Comparison of ENCODE assay signal across 19 cellular contexts in the genomic region with DNA sequence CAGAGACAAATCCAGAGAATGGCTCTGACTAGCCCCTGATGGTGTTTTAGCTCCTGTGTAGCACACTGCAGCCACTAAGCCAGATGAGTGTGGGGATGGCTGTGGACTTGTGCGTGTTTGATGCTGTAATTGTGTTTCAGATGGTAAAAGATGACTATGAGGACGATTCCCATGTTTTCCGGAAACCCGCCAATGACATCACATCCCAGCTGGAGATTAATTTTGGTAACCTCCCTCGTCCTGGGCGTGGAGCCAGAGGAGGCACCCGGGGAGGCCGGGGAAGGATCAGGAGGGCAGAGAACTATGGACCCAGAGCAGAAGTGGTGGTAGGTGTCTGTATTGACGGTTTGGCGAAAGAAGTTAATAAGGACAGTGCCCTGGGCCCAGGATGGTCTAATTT. TPM values are rescaled to one million over a fixed set of nuclear protein-coding genes. Genes with fewer than 3 reads are reported as not detected.
DNase-seq lines count a peak whose midpoint lies in the region; ATAC-seq and TF ChIP-seq lines count a peak whose summit lies in the region.
"Had no signal": no experiment of that assay in that cellular context is flagged by ENCODE, and none has a peak within 500 bp of the region (broad histone marks: within the 10 kb centered on the region; RNA-seq: fewer than 3 reads in every experiment).

No MANE protein-coding gene starts in this region.

- H3K9me1 ChIP-seq in IMR-90 (ENCODE audit: insufficient read depth, low read length) = peaks cover 20% of the 10 kb centered on the region

- no peak overlapping the region for H3K9ac ChIP-seq in IMR-90 (ENCODE audit: low read depth, low read length)

- H3K9me2 ChIP-seq in hepatocyte (replicated peaks; ENCODE audit: insufficient read depth) = no peaks in the 10 kb centered on the region

- peaks cover 88% of the 10 kb centered on the region for H3K36me3 Mint-ChIP-seq in CD4-positive, alpha-beta T cell (ENCODE audit: low read depth)

- H3K79me2 ChIP-seq in hepatocyte = no peaks in the 10 kb centered on the region

- no peak overlapping the region for H2AFZ ChIP-seq in IMR-90 (replicated peaks; ENCODE audit: low read length, poor library complexity)
- no peak overlapping the region for H2AFZ ChIP-seq in hepatocyte

- TF ChIP-seq EP300 in stomach (IDR thresholded peaks at IDR 0.05) = no peak

- H2BK5ac ChIP-seq in IMR-90 (ENCODE audit: low read depth, low read length, poor library complexity, severe bottlenecking) = no peak overlapping the region

- dilution Hi-C loops in IMR-90 (cut with HindIII; ENCODE audit: low sequenced_read_pairs, unreplicated experiment) = no loop called here

- H3K27ac ChIP-seq in IMR-90 (ENCODE audit: insufficient read depth, low read length) = no peak overlapping the region
- peak overlapping the region; percentile 22 for H3K27ac ChIP-seq in hepatocyte
- H3K27ac ChIP-seq in stomach = peak overlapping the region in 4 of 5 donors; percentile 54 to 84 (median 68)
- H3K27ac ChIP-seq in CD4-positive, alpha-beta T cell (ENCODE audit: low read depth, low read length) = no peak overlapping the region
- H3K27ac ChIP-seq: SJCRH30 had no signal

- no peak overlapping the region for H3K14ac ChIP-seq in IMR-90 (replicated peaks; ENCODE audit: low read depth, low read length)

- CTCF ChIA-PET in IMR-90 (lab: Yijun Ruan, JAX) = no interaction called here
- CTCF ChIA-PET in CD4-positive, alpha-beta T cell (lab: Charles Lee) = no interaction called here

- H3K9me3 ChIP-seq in IMR-90 (ENCODE audit: control insufficient read depth, insufficient read depth, low read length) (no peaks in the 10 kb centered on the region), hepatocyte (ENCODE audit: low read depth) (no peaks in the 10 kb centered on the region), stomach (no peaks in the 10 kb centered on the region)
- no peaks in the 10 kb centered on the region for H3K9me3 ChIP-seq in CD4-positive, alpha-beta T cell (ENCODE audit: control insufficient read depth, low read length)
- H3K9me3 ChIP-seq: HAP-1, pancreas, SJCRH30, spleen had no signal

- H3K23ac ChIP-seq in IMR-90 (ENCODE audit: low read depth, low read length) = peak overlapping the region; percentile 74; the same call in 1 of the 2 replicates

- H3K56ac ChIP-seq in IMR-90 (ENCODE audit: extremely low read depth, insufficient read depth, low read length) = no peak overlapping the region

- POLR2A ChIA-PET in IMR-90 (lab: Charles Lee; ENCODE audit: unreplicated experiment) = no interaction called here
- POLR2A ChIA-PET in CD4-positive, alpha-beta T cell (lab: Charles Lee) = no interaction called here

- no peak overlapping the region for H3K4ac ChIP-seq in IMR-90 (ENCODE audit: low read depth, low read length)

- BruUV-seq in IMR-90 (replicated peaks; lab: Mats Ljungman, UMichigan) = no TSS peak

- H3K9me3 Mint-ChIP-seq in CD4-positive, alpha-beta T cell = no peaks in the 10 kb centered on the region

- H2AK5ac ChIP-seq in IMR-90 (ENCODE audit: low read depth, low read length) = peak overlapping the region; percentile 20; the same call in 1 of the 2 replicates

- no peak overlapping the region for H2BK20ac ChIP-seq in IMR-90 (ENCODE audit: low read depth, low read length)

- TF ChIP-seq CTCF in IMR-90 (conservative IDR thresholded peaks at IDR 0.05; ENCODE audit: low read depth, low read length) (no peak), hepatocyte (IDR thresholded peaks at IDR 0.05; ENCODE audit: poor library complexity) (no peak), stomach (IDR thresholded peaks at IDR 0.05) (no peak)
- TF ChIP-seq CTCF in CD4-positive, alpha-beta T cell (IDR thresholded peaks at IDR 0.05) = no peak

- no peak overlapping the region for H3K27ac Mint-ChIP-seq in CD4-positive, alpha-beta T cell
- H3K27ac Mint-ChIP-seq: B cell had no signal

- in situ Hi-C loops in IMR-90 (cut with MboI; ENCODE audit: low sequenced_read_pairs) = no loop called here

- DNase-seq in IMR-90 (no peak), dermis blood vessel endothelial cell (peak; percentile 32), hepatocyte (ENCODE audit: low spot score) (no peak), stomach (no peak), NCI-H1105 treated with DMSO at 0.1 percent for 48 hours (lab: John Stamatoyannopoulos, UW) (no peak), NCI-H526 (lab: John Stamatoyannopoulos, UW) (no peak), NCI-H226 (no peak)
- DNase-seq in CD4-positive, alpha-beta T cell = no peak
- DNase-seq: activated CD4-positive, alpha-beta T cell treated with anti-CD3 and anti-CD28 coated beads for 1 hour; activated effector memory CD4-positive, alpha-beta T cell treated with anti-CD3 and anti-CD28 coated beads, Interleukin-2, amount 50 U/mL, for 16 hours; effector memory CD4-positive, alpha-beta T cell; KBM-7; NCI-H1092 treated with DMSO at 0.1 percent for 48 hours; pancreas; SJCRH30; spleen; stimulated activated naive CD4-positive, alpha-beta T cell had no signal

- TF ChIP-seq POLR2A in IMR-90 (IDR thresholded peaks at IDR 0.05; ENCODE audit: low read depth, low read length) (no peak), stomach (IDR thresholded peaks at IDR 0.05) (no peak)

- WGBS in IMR-90 (ENCODE audit: extremely low coverage in 2 of 2, insufficient read length in 1 of 2), 2 experiments = 80% methylated on average over 4 of the region's 10 CpGs; no CpG with 5 or more reads in 1 of the 2 experiments
- WGBS in hepatocyte (ENCODE audit: low lambda C conversion rate, missing lambda C conversion rate) = 85% methylated on average over 10 of the region's 10 CpGs
- 41 to 76% (median 56%) methylated on average over 10 of the region's 10 CpGs for WGBS in stomach, 5 donors

- no peak overlapping the region for H4K5ac ChIP-seq in IMR-90 (ENCODE audit: low read depth, low read length)

- H3K36me3 ChIP-seq in IMR-90 (ENCODE audit: control insufficient read depth, insufficient read depth, low read length) = peaks cover 27% of the 10 kb centered on the region
- H3K36me3 ChIP-seq in hepatocyte (replicated peaks; ENCODE audit: insufficient read depth, low read depth) = no peaks in the 10 kb centered on the region
- H3K36me3 ChIP-seq in stomach = peaks cover 26 to 67% (median 54%) of the 10 kb centered on the region in 4 donors

- H3K4me1 ChIP-seq in IMR-90 (ENCODE audit: control insufficient read depth, insufficient read depth, low read length) (peaks cover 21% of the 10 kb centered on the region), hepatocyte (ENCODE audit: insufficient read depth) (peaks cover 17% of the 10 kb centered on the region), stomach (peaks cover 38 to 64% (median 48%) of the 10 kb centered on the region in 4 donors)

- no peak overlapping the region for H3K18ac ChIP-seq in IMR-90 (ENCODE audit: low read depth, low read length)

- H3K4me2 ChIP-seq in IMR-90 (ENCODE audit: low read depth, low read length) (no peak overlapping the region), hepatocyte (no peak overlapping the region)

- no peak overlapping the region; the same call in 1 of the 2 replicates for H2BK120ac ChIP-seq in IMR-90 (ENCODE audit: low read depth, low read length)

- no peaks in the 10 kb centered on the region for H3K27me3 Mint-ChIP-seq in CD4-positive, alpha-beta T cell
- H3K27me3 Mint-ChIP-seq: B cell had no signal

- H3K27me3 ChIP-seq in IMR-90 (ENCODE audit: control insufficient read depth, insufficient read depth, low read length) = no peaks in the 10 kb centered on the region
- no peaks in the 10 kb centered on the region for H3K27me3 ChIP-seq in hepatocyte
- H3K27me3 ChIP-seq in stomach = no peaks in the 10 kb centered on the region
- no peaks in the 10 kb centered on the region for H3K27me3 ChIP-seq in CD4-positive, alpha-beta T cell (ENCODE audit: control insufficient read depth, insufficient read depth, low read length)
- H3K27me3 ChIP-seq: pancreas, SJCRH30, spleen had no signal

- intact Hi-C loops in IMR-90 (cut with micrococcal nuclease) (no loop called here), stomach (cut with DNase I; ENCODE audit: low total_unique reads) (no loop called here)
- intact Hi-C loops in CD4-positive, alpha-beta T cell (cut with DNase I, micrococcal nuclease) = no loop called here

- H3K79me1 ChIP-seq in IMR-90 (ENCODE audit: low read depth in 1 of 2, low read length in 2 of 2) = peaks cover 2 to 29% of the 10 kb centered on the region in 2 experiments; a peak in 3 of 4 replicates

- ATAC-seq in IMR-90 (ENCODE audit: low read depth) = no peak
- ATAC-seq in CD4-positive, alpha-beta T cell (ENCODE audit: poor library complexity) = no peak

- peaks cover 18% of the 10 kb centered on the region for H4K20me1 ChIP-seq in IMR-90 (ENCODE audit: insufficient read depth, low read length)
- no peaks in the 10 kb centered on the region for H4K20me1 ChIP-seq in hepatocyte (ENCODE audit: insufficient read depth, poor library complexity, severe bottlenecking)

- H2AK9ac ChIP-seq in IMR-90 (replicated peaks; ENCODE audit: low read depth, low read length, poor library complexity) = peak overlapping the region; percentile 50

- no peak for TF ChIP-seq RAD21 in IMR-90 (IDR thresholded peaks at IDR 0.05; ENCODE audit: low read length)

- no peak overlapping the region for H4K8ac ChIP-seq in IMR-90 (ENCODE audit: low read depth in 2 of 2, low read length in 2 of 2)

- H3K4me1 Mint-ChIP-seq in CD4-positive, alpha-beta T cell (ENCODE audit: low read depth) = peaks cover 10% of the 10 kb centered on the region

- H3K4me3 Mint-ChIP-seq in CD4-positive, alpha-beta T cell = no peak overlapping the region
- H3K4me3 Mint-ChIP-seq: B cell had no signal

- no peak overlapping the region for H2BK15ac ChIP-seq in IMR-90 (ENCODE audit: low read depth, low read length)

- no peak overlapping the region for H4K91ac ChIP-seq in IMR-90 (ENCODE audit: insufficient read depth, low read depth, low read length)

- H3K4me3 ChIP-seq in IMR-90 (ENCODE audit: insufficient read depth, low read depth, low read length) (no peak overlapping the region), hepatocyte (no peak overlapping the region), stomach (no peak overlapping the region)
- H3K4me3 ChIP-seq: HAP-1, pancreas, SJCRH30, spleen had no signal

TF ChIP-seq in IMR-90, 13 proteins besides CTCF, POLR2A, EP300 and RAD21 (continues in another document):
- TF ChIP-seq NFE2L2 (IDR thresholded peaks at IDR 0.05; ENCODE audit: low read depth, low read length) = no peak
- TF ChIP-seq SMC3 (IDR thresholded peaks at IDR 0.05; ENCODE audit: low read depth, low read length) = no peak
- TF ChIP-seq CHD1 (IDR thresholded peaks at IDR 0.05; ENCODE audit: low read depth, low read length) = no peak
- TF ChIP-seq FOS (IDR thresholded peaks at IDR 0.05; ENCODE audit: low read depth, low read length) = no peak
- TF ChIP-seq CEBPB (IDR thresholded peaks at IDR 0.05; ENCODE audit: low read depth, low read length) = no peak

RNA-seq across cellular contexts. Expression of gene HABP4, which starts 38.0 kb away (rescaled TPM):
- total RNA-seq in IMR-90 (2012; rRNA removed) = 5.2 and 10.3 TPM in 2 replicates
- 9.4 and 10.6 TPM in 2 replicates for polyA plus RNA-seq in IMR-90 (2012; rRNA removed)
- polyA plus RNA-seq in IMR-90 (2012; cell fraction: cytosol; rRNA removed) = 4.1 and 5.5 TPM in 2 replicates
- polyA plus RNA-seq in IMR-90 (2012; cell fraction: nucleus; rRNA removed; ENCODE audit: low replicate concordance) = 3.7 and 9.3 TPM in 2 replicates
- 7.3 and 9.0 TPM in 2 replicates for total RNA-seq in dermis blood vessel endothelial cell
- total RNA-seq in hepatocyte = 12.9 and 13.1 TPM in 2 replicates
- 18.0 and 24.8 TPM in 2 replicates for polyA plus RNA-seq in hepatocyte
- 10 to 100 TPM in 2 of 5 donors, 1 to 10 TPM in 2, under 1 TPM in 1; 0.58 to 45.1 (median 9.2) TPM for total RNA-seq in stomach
- polyA plus RNA-seq in stomach = 10 to 100 TPM in 2 of 3 donors, 1 to 10 TPM in 1; 9.6 to 13.2 (median 10.2) TPM
- 10 to 100 TPM; 29.7 to 31.7 TPM for total RNA-seq in CD4-positive, alpha-beta T cell

Comparison
In these comparisons a context has a peak if more than half of its experiments do, and no peak if none do; other contexts are left out.
1. H3K27ac ChIP-seq: peak in hepatocyte (single experiment) and stomach (4 of 5); none in IMR-90 (single experiment) and CD4-positive, alpha-beta T cell (single experiment).